ENCODE assay signal across 23 cellular contexts in the genomic region with DNA sequence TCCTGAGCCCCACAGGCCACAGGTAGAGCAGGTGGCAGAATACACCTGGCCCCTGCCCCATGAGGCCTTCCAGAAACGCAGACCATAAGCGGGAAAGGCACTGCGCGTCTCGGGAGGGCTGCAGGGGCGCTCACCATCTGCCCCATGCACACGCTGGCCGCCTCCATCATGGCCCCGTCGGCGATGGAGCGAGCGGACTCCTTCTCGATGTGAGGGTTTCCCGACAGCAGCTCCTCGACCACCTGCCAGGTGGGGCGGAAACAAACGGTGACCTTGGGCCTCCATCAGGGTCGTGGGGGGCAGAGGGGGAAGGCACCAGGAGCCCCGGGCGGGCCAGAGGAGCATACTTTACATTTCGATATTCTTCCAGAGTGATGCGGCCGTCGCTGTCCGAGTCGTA. TPM values are rescaled to one million over a fixed set of nuclear protein-coding genes. Genes with fewer than 3 reads are reported as not detected.
DNase-seq lines count a peak whose midpoint lies in the region; ATAC-seq, FAIRE-seq and TF ChIP-seq lines count a peak whose summit lies in the region.
"Had no signal": no experiment of that assay in that cellular context is flagged by ENCODE, and none has a peak within 500 bp of the region (broad histone marks: within the 10 kb centered on the region; RNA-seq: fewer than 3 reads in every experiment).

No MANE protein-coding gene starts in this region.

- H3K4me1 ChIP-seq in heart right ventricle (peaks cover 23 to 92% (median 54%) of the 10 kb centered on the region in 9 donors), Karpas-422 (ENCODE audit: low read length) (peaks cover 95% of the 10 kb centered on the region), H1 (replicated peaks in 1 of 4; ENCODE audit: control insufficient read depth in 3 of 4, insufficient read depth in 4 of 4, low read length in 3 of 4) (peaks cover 0 to 22% (median 15%) of the 10 kb centered on the region in 4 experiments; a peak in 6 of 7 replicates), trophoblast cell (ENCODE audit: control insufficient read depth in 1 of 2, insufficient read depth in 2 of 2, low read length in 2 of 2) (peaks cover 6 to 8% of the 10 kb centered on the region in 2 experiments), aorta (ENCODE audit: control insufficient read depth in 1 of 2, insufficient read depth in 2 of 2, low read length in 2 of 2) (no peaks in the 10 kb centered on the region), body of pancreas (peaks cover 37% of the 10 kb centered on the region)

- H3K79me2 ChIP-seq in Karpas-422 (ENCODE audit: low read length) (no peaks in the 10 kb centered on the region; the same call in 1 of the 2 replicates), H1 (ENCODE audit: control insufficient read depth in 1 of 2, insufficient read depth in 2 of 2, low read length in 2 of 2) (no peaks in the 10 kb centered on the region), trophoblast cell (ENCODE audit: control insufficient read depth, insufficient read depth, low read length, poor library complexity) (no peaks in the 10 kb centered on the region)

- H3K9ac ChIP-seq in Karpas-422 (ENCODE audit: low read length) (peak overlapping the region; percentile 64), H1 (replicated peaks in 1 of 4; ENCODE audit: extremely low read depth in 1 of 4, low read depth in 3 of 4, low read length in 3 of 4) (no peak overlapping the region), trophoblast cell (ENCODE audit: low read length) (no peak overlapping the region)
- H3K9ac ChIP-seq: KMS-11 had no signal

- FAIRE-seq in H1 (lab: Jason Lieb, UNC) = no peak
- FAIRE-seq: A549, GM12892, GM18507 had no signal

- WGBS in heart right ventricle, 2 donors = 90 to 92% methylated on average over 27 of the region's 27 CpGs
- 91% methylated on average over 25 of the region's 27 CpGs; no CpG with 5 or more reads in 1 of the 2 experiments for WGBS in H1 (ENCODE audit: extremely low coverage in 1 of 2, insufficient coverage in 1 of 2, insufficient read length in 1 of 2, insufficient replicate concordance in 2 of 2, low coverage in 1 of 2, low lambda C conversion rate in 2 of 2, missing lambda C conversion rate in 1 of 2), 2 experiments
- no CpG with 5 or more reads among the region's 27 CpGs for WGBS in trophoblast cell (ENCODE audit: extremely low coverage, insufficient coverage, insufficient read length)
- 92 to 94% methylated on average over 27 of the region's 27 CpGs for WGBS in aorta, 2 donors
- 87 to 88% methylated on average over 11 to 27 of the region's 27 CpGs for WGBS in body of pancreas, 2 donors

- no peaks in the 10 kb centered on the region for H4K20me1 ChIP-seq in Karpas-422 (ENCODE audit: insufficient read depth, low read depth, low read length)
- H4K20me1 ChIP-seq in H1 (replicated peaks in 1 of 2; ENCODE audit: control insufficient read depth in 1 of 2, insufficient read depth in 2 of 2, low read length in 2 of 2) = no peaks in the 10 kb centered on the region

- no peak overlapping the region for H2BK120ac ChIP-seq in H1 (replicated peaks; ENCODE audit: low read depth, low read length)
- H2BK120ac ChIP-seq in trophoblast cell (ENCODE audit: insufficient read depth, low read length, poor library complexity) = no peak overlapping the region

- no peak for TF ChIP-seq RAD21 in H1 (IDR thresholded peaks at IDR 0.05 in 1 of 2, conservative IDR thresholded peaks at IDR 0.05 in 1 of 2; ENCODE audit: low read depth in 2 of 2, low read length in 2 of 2)

- no peaks in the 10 kb centered on the region for H3K27me3 ChIP-seq in heart right ventricle
- H3K27me3 ChIP-seq in Karpas-422 (ENCODE audit: low read length) = no peaks in the 10 kb centered on the region
- no peaks in the 10 kb centered on the region for H3K27me3 ChIP-seq in H1 (replicated peaks in 1 of 4; ENCODE audit: control insufficient read depth in 3 of 4, extremely low read depth in 1 of 4, insufficient read depth in 3 of 4, low read length in 3 of 4)
- H3K27me3 ChIP-seq in trophoblast cell (ENCODE audit: insufficient read depth, low read length) = no peaks in the 10 kb centered on the region
- no peaks in the 10 kb centered on the region for H3K27me3 ChIP-seq in aorta (ENCODE audit: control insufficient read depth in 1 of 2, insufficient read depth in 2 of 2, low read length in 1 of 2)
- no peaks in the 10 kb centered on the region for H3K27me3 ChIP-seq in body of pancreas

- DNase-seq in heart right ventricle (no peak), left ventricle myocardium superior (no peak), Karpas-422 (no peak), H1 (ENCODE audit: low read depth in 1 of 2, low spot score in 2 of 2) (no peak), trophoblast cell (no peak), aorta (no peak), NCI-H1092 (lab: John Stamatoyannopoulos, UW) (no peak), body of pancreas (no peak)
- DNase-seq: C1 segment of cervical spinal cord; CD8-positive, alpha-beta memory T cell; NCI-H1048; NCI-H1436 treated with DMSO at 0.1 percent for 48 hours; NCI-H2029 treated with DMSO at 0.1 percent for 48 hours; NCI-H510A; NCI-H748 treated with DMSO at 0.1 percent for 48 hours; NK-92 treated with Interleukin-12 subunit alpha and Interleukin-12 subunit beta, amount 100 ng/mL, for 24 hours; SIG-M5 had no signal

- TF ChIP-seq EP300 in H1 (IDR thresholded peaks at IDR 0.05; ENCODE audit: borderline replicate concordance in 1 of 2, low read depth in 2 of 2, low read length in 2 of 2) = no peak

- H2BK20ac ChIP-seq in H1 (ENCODE audit: low read length) = no peak overlapping the region; the same call in 1 of the 2 replicates

- no peaks in the 10 kb centered on the region for H3K23me2 ChIP-seq in H1 (ENCODE audit: low read depth, low read length)

- CTCF ChIA-PET in H1 (lab: Charles Lee; ENCODE audit: partially characterized antibody) = interaction anchor here (0.7 to 2.5 kb wide), 6 partner anchors 10 to 85 kb away, joined by 3 to 21 read pairs (median 5); no protein-coding TSS in a partner anchor

- no peaks in the 10 kb centered on the region for H3K79me1 ChIP-seq in H1 (ENCODE audit: low read depth, low read length)
- H3K79me1 ChIP-seq in trophoblast cell (ENCODE audit: low read length) = no peaks in the 10 kb centered on the region

- H3K9me2 ChIP-seq in Karpas-422 (replicated peaks; ENCODE audit: insufficient read depth, low read length) = no peaks in the 10 kb centered on the region

- TF ChIP-seq CTCF in heart right ventricle (IDR thresholded peaks at IDR 0.05) (no peak), H1 (IDR thresholded peaks at IDR 0.05; ENCODE audit: control extremely low read depth in 1 of 3, insufficient read depth in 1 of 3, low read depth in 1 of 3, low read length in 3 of 3) (no peak), body of pancreas (IDR thresholded peaks at IDR 0.05) (no peak)

- H3K4ac ChIP-seq in H1 (replicated peaks; ENCODE audit: insufficient read length, low read depth, low read length) = no peak overlapping the region
- no peak overlapping the region for H3K4ac ChIP-seq in trophoblast cell (ENCODE audit: low read depth, low read length)

- ATAC-seq in heart right ventricle (no peak), left ventricle myocardium superior (no peak), aorta (ENCODE audit: low FRiP score) (no peak), body of pancreas (no peak)

- intact Hi-C loops in heart right ventricle (cut with DNase I) (loop anchor here in 2 of 10 donors (5.0 to 10.0 kb wide), 2 partner anchors 48 to 51 kb away; partner anchors contain the start of gene TESC (in 2 of the 2)), left ventricle myocardium superior (cut with micrococcal nuclease) (no loop called here), aorta (cut with DNase I) (no loop called here), body of pancreas (cut with DNase I) (loop anchor here (10.0 kb wide), 1 partner anchor 58 kb away; no protein-coding TSS in a partner anchor)

- peak overlapping the region; percentile 54 for H3K4me2 ChIP-seq in Karpas-422 (ENCODE audit: low read depth, low read length, poor library complexity, severe bottlenecking)
- H3K4me2 ChIP-seq in H1 (ENCODE audit: insufficient read depth in 1 of 2, low read depth in 2 of 2, low read length in 2 of 2) = no peak overlapping the region
- H3K4me2 ChIP-seq in trophoblast cell (ENCODE audit: low read length) = no peak overlapping the region
- H3K4me2 ChIP-seq: A549, GM23338, KMS-11 had no signal

- H2BK12ac ChIP-seq in H1 (ENCODE audit: low read depth, low read length) (peak overlapping the region; percentile 23; the same call in 1 of the 2 replicates), trophoblast cell (ENCODE audit: low read length) (no peak overlapping the region)

- H4K12ac ChIP-seq in trophoblast cell (ENCODE audit: low read depth, low read length) = no peak overlapping the region

- 0 out of 2 replicates have a peak overlapping the region, but pooled peaks have one; percentile 46 for H2BK15ac ChIP-seq in H1 (ENCODE audit: low read length)

- H2AFZ ChIP-seq in Karpas-422 (ENCODE audit: low read length) (no peak overlapping the region), H1 (ENCODE audit: low read length) (no peak overlapping the region), trophoblast cell (ENCODE audit: insufficient read depth, low read length, poor library complexity) (no peak overlapping the region)
- H2AFZ ChIP-seq: GM23338 had no signal

- H3K9me3 ChIP-seq in heart right ventricle = no peaks in the 10 kb centered on the region
- H3K9me3 ChIP-seq in Karpas-422 (ENCODE audit: low read length) = no peaks in the 10 kb centered on the region
- no peaks in the 10 kb centered on the region for H3K9me3 ChIP-seq in H1 (ENCODE audit: insufficient read depth in 2 of 2, low read depth in 1 of 2, low read length in 1 of 2)
- H3K9me3 ChIP-seq in trophoblast cell (ENCODE audit: insufficient read depth, low read depth, low read length) = no peaks in the 10 kb centered on the region
- H3K9me3 ChIP-seq in aorta (ENCODE audit: control insufficient read depth, low read length) = no peaks in the 10 kb centered on the region
- H3K9me3 ChIP-seq in body of pancreas = no peaks in the 10 kb centered on the region
- H3K9me3 ChIP-seq: A549 had no signal

- H2BK5ac ChIP-seq in H1 (ENCODE audit: low read depth, low read length) (no peak overlapping the region), trophoblast cell (ENCODE audit: low read depth, low read length, poor library complexity) (no peak overlapping the region)

- H3K14ac ChIP-seq in H1 (ENCODE audit: insufficient read length) = no peak overlapping the region
- H3K14ac ChIP-seq in trophoblast cell (ENCODE audit: low read length) = no peak overlapping the region

- TF ChIP-seq POLR2A in H1 (IDR thresholded peaks at IDR 0.05; ENCODE audit: control extremely low read depth in 1 of 2, low read depth in 2 of 2, low read length in 2 of 2) (no peak), body of pancreas (IDR thresholded peaks at IDR 0.05) (no peak)

- no peak overlapping the region for H4K8ac ChIP-seq in H1 (ENCODE audit: extremely low read depth, insufficient read depth, low read length)
- no peak overlapping the region for H4K8ac ChIP-seq in trophoblast cell (ENCODE audit: low read depth, low read length)

- no peak overlapping the region for H3K56ac ChIP-seq in H1 (replicated peaks; ENCODE audit: insufficient read length, low read depth, low read length)

- H3K36me3 ChIP-seq in heart right ventricle (no peaks in the 10 kb centered on the region), Karpas-422 (ENCODE audit: insufficient read depth, low read length) (peaks cover 7% of the 10 kb centered on the region; the same call in 1 of the 2 replicates), H1 (ENCODE audit: control insufficient read depth in 2 of 4, insufficient read depth in 4 of 4, low read length in 3 of 4) (no peaks in the 10 kb centered on the region), trophoblast cell (ENCODE audit: control insufficient read depth in 1 of 2, insufficient read depth in 2 of 2, low read length in 2 of 2) (no peaks in the 10 kb centered on the region), aorta (ENCODE audit: control insufficient read depth in 1 of 2, insufficient read depth in 2 of 2, low read length in 1 of 2) (no peaks in the 10 kb centered on the region), body of pancreas (replicated peaks in 1 of 2; ENCODE audit: insufficient read depth in 1 of 2, low read depth in 2 of 2) (no peaks in the 10 kb centered on the region)

- H3K27ac ChIP-seq in heart right ventricle = peak overlapping the region in 9 of 10 donors; percentile 31 to 93 (median 71)
- peak overlapping the region; percentile 100 for H3K27ac ChIP-seq in Karpas-422 (ENCODE audit: low read length)
- H3K27ac ChIP-seq in H1 (ENCODE audit: low read depth, low read length) = no peak overlapping the region
- no peak overlapping the region for H3K27ac ChIP-seq in trophoblast cell (ENCODE audit: low read depth, low read length)
- H3K27ac ChIP-seq in aorta (ENCODE audit: low read depth in 1 of 2, low read length in 2 of 2) = no peak overlapping the region
- no peak overlapping the region for H3K27ac ChIP-seq in body of pancreas
- H3K27ac ChIP-seq: A549, KMS-11 had no signal

- POLR2A ChIA-PET in H1 (lab: Charles Lee; ENCODE audit: partially characterized antibody) = no interaction called here

- H4K91ac ChIP-seq in H1 (replicated peaks; ENCODE audit: insufficient read length, low read length) = no peak overlapping the region
- H4K91ac ChIP-seq in trophoblast cell (ENCODE audit: low read depth, low read length) = no peak overlapping the region

- no peak overlapping the region for H2AK5ac ChIP-seq in H1 (ENCODE audit: low read depth, low read length)
- H2AK5ac ChIP-seq in trophoblast cell (ENCODE audit: low read length) = no peak overlapping the region

- H3K18ac ChIP-seq in H1 (ENCODE audit: extremely low read depth, low read length) (peak overlapping the region; percentile 19; the same call in 1 of the 2 replicates), trophoblast cell (ENCODE audit: low read length) (no peak overlapping the region)

- no peak overlapping the region for H3K4me3 ChIP-seq in heart right ventricle
- H3K4me3 ChIP-seq in Karpas-422 (ENCODE audit: low read length) = no peak overlapping the region
- H3K4me3 ChIP-seq in H1 (ENCODE audit: extremely low read depth in 1 of 4, insufficient read depth in 2 of 4, low read depth in 3 of 4, low read length in 4 of 4) = no peak overlapping the region
- H3K4me3 ChIP-seq in trophoblast cell (ENCODE audit: low read depth, low read length) = peak overlapping the region; percentile 28
- no peak overlapping the region for H3K4me3 ChIP-seq in aorta (ENCODE audit: low read length in 2 of 2)
- H3K4me3 ChIP-seq in body of pancreas = no peak overlapping the region
- H3K4me3 ChIP-seq: A549, GM23338 had no signal

- no peak overlapping the region for H3K23ac ChIP-seq in H1 (ENCODE audit: insufficient read length)
- no peak overlapping the region for H3K23ac ChIP-seq in trophoblast cell (ENCODE audit: low read length)

- no peak overlapping the region for H4K5ac ChIP-seq in H1 (ENCODE audit: insufficient read length, low read depth, low read length)

RNA-seq across cellular contexts. Expression of gene TESC, which starts 52.8 kb away (rescaled TPM):
- total RNA-seq in heart right ventricle (100 to 1,000 TPM in 2 of 10 donors, 10 to 100 TPM in 8; 37.3 to 122 (median 62.8) TPM), left ventricle myocardium superior (115 TPM), aorta (10 to 100 TPM in 1 of 2 donors, 1 to 10 TPM in 1; 5.4 to 17.1 TPM), body of pancreas (100 to 1,000 TPM; 110 to 127 TPM)
- polyA plus RNA-seq in heart right ventricle (10 to 100 TPM; 63.9 to 83.2 TPM), H1 (2011; rRNA removed) (17.7 and 20.1 TPM in 2 replicates), aorta (1 to 10 TPM in 1 of 2 donors, under 1 TPM in 1; 0.38 to 1.2 TPM)
- total RNA-seq in Karpas-422 (2014; rRNA removed; shearing (Covaris generic); ENCODE audit: low replicate concordance) = 69.2 and 140 TPM in 2 replicates
- 9.8 and 12.0 TPM in 2 replicates for total RNA-seq in H1 (2021; fragmentation: NEBNext Ultra II Directional; extraction: Animal tissue kit (Norgen Biotek cat#: 25700))
- polyA plus RNA-seq in H1 (2011; cell fraction: cytosol; rRNA removed) = 18.1 TPM
- 16.5 TPM for polyA plus RNA-seq in H1 (2011; cell fraction: nucleus; rRNA removed)
- polyA plus RNA-seq in H1 (2012, experiment 1 of 2) = 8.0 to 18.0 TPM (median 13.8 TPM) in 4 replicates
- 11.0 TPM for polyA plus RNA-seq in H1 (2012, experiment 2 of 2)
- 7.5 TPM for polyA plus RNA-seq in H1 (2013, experiment 1 of 2)
- polyA plus RNA-seq in H1 (2013, experiment 2 of 2) = 8.1 TPM
- 5.4 and 5.5 TPM in 2 replicates for polyA minus RNA-seq in H1 (2011; rRNA and poly(A)+ RNA removed)
- 1.8 TPM for polyA minus RNA-seq in H1 (2011; cell fraction: cytosol; rRNA and poly(A)+ RNA removed)
- polyA minus RNA-seq in H1 (2011; cell fraction: nucleus; rRNA and poly(A)+ RNA removed) = 7.9 TPM
- 0.25 and 0.31 TPM in 2 replicates for polyA plus RNA-seq in trophoblast cell (2013)
- total RNA-seq: MCF 10A had no signal

Comparison
In these comparisons a context has a peak if more than half of its experiments do, and no peak if none do; other contexts are left out.
1. H3K27ac ChIP-seq: peak in heart right ventricle (9 of 10) and Karpas-422 (single experiment); none in H1 (single experiment), trophoblast cell (single experiment), aorta (0 of 2) and body of pancreas (0 of 4).